8 cellular contexts compared by ENCODE assay signal in genomic region chr14:65412881-65413738, GRCh38. TPM values are rescaled to one million over a fixed set of nuclear protein-coding genes. Genes with fewer than 3 reads are reported as not detected.
DNase-seq lines count a peak whose midpoint lies in the region; ATAC-seq and TF ChIP-seq lines count a peak whose summit lies in the region.

No MANE protein-coding gene starts in this region.

- TF ChIP-seq RAD21 in neural cell (conservative IDR thresholded peaks at IDR 0.05) = no peak

- H3K4me3 ChIP-seq in fibroblast of pulmonary artery (replicated peaks; ENCODE audit: low read depth, low read length) (peak overlapping the region; percentile 86), neural cell (ENCODE audit: low read length) (peak overlapping the region; percentile 77)

- H3K27ac ChIP-seq in C4-2B (peak overlapping the region; percentile 85), neural cell (ENCODE audit: low read length) (peak overlapping the region; percentile 91)

- no peaks in the 10 kb centered on the region for H4K20me1 ChIP-seq in neural cell (ENCODE audit: insufficient read depth)

- H3K9me2 ChIP-seq in neural cell (ENCODE audit: insufficient read depth, low read length) = no peaks in the 10 kb centered on the region

- H3K27me3 ChIP-seq in neural cell (ENCODE audit: insufficient read depth, low read depth, low read length) = no peaks in the 10 kb centered on the region

- peaks cover 6% of the 10 kb centered on the region for H3F3A ChIP-seq in neural cell (ENCODE audit: insufficient read depth, low read length, poor library complexity, severe bottlenecking)

- ATAC-seq in GM19025 (IDR thresholded peaks at IDR 0.05; ENCODE audit: low read depth, unreplicated experiment) (peak; percentile 37), HG03196 (IDR thresholded peaks at IDR 0.05; ENCODE audit: unreplicated experiment) (peak; percentile 33)

- peaks cover 45% of the 10 kb centered on the region for H3K79me2 ChIP-seq in neural cell (replicated peaks; ENCODE audit: insufficient read depth, low read length)

- no peak for TF ChIP-seq EP300 in neural cell (conservative IDR thresholded peaks at IDR 0.05; ENCODE audit: poor library complexity, severe bottlenecking)

- no peaks in the 10 kb centered on the region for H3K36me3 ChIP-seq in neural cell (ENCODE audit: insufficient read depth, low read length)

- peak overlapping the region; percentile 23 for H2AFZ ChIP-seq in neural cell (ENCODE audit: low read depth, low read length)

- H3K4me2 ChIP-seq in neural cell (ENCODE audit: low read length) = peak overlapping the region; percentile 74

- DNase-seq in NOMO-1 treated with DMSO at 0.1 percent for 48 hours (lab: John Stamatoyannopoulos, UW; ENCODE audit: unreplicated experiment) (peak; percentile 35), fibroblast of pulmonary artery (ENCODE audit: low read depth) (peak; percentile 74), ureter (ENCODE audit: low spot score) (peak; percentile 70)
- DNase-seq in activated T-cell treated with anti-CD3 and anti-CD28 coated beads, Interleukin-2, amount 50 U/mL, for 48 hours = peak; percentile 60 to 79

- H3K9ac ChIP-seq in neural cell (ENCODE audit: low read length) = peak overlapping the region; percentile 89

- H3K9me3 ChIP-seq in neural cell (ENCODE audit: low read length) = no peaks in the 10 kb centered on the region

- TF ChIP-seq CTCF in C4-2B (conservative IDR thresholded peaks at IDR 0.05) = no peak
- TF ChIP-seq CTCF in fibroblast of pulmonary artery (IDR thresholded peaks at IDR 0.05; ENCODE audit: low read length, missing control alignments) = no peak
- no peak for TF ChIP-seq CTCF in neural cell (IDR thresholded peaks at IDR 0.05; ENCODE audit: poor library complexity, severe bottlenecking)

TF ChIP-seq in neural cell, 6 proteins besides CTCF, POLR2A, EP300 and RAD21:
- TF ChIP-seq POLR2AphosphoS5 (IDR thresholded peaks at IDR 0.05) (peak; percentile 33), REST (IDR thresholded peaks at IDR 0.05; ENCODE audit: borderline replicate concordance) (peak; percentile 0), MXI1 (conservative IDR thresholded peaks at IDR 0.05; ENCODE audit: poor library complexity, severe bottlenecking) (peak; percentile 10), SMC3 (conservative IDR thresholded peaks at IDR 0.05; ENCODE audit: poor library complexity) (peak; percentile 27), TAF1 (IDR thresholded peaks at IDR 0.05; ENCODE audit: low read depth) (no peak)

RNA-seq across cellular contexts. Expression of gene FUT8, which starts 0.6 kb away (rescaled TPM):
- 57.3 and 72.8 TPM in 2 replicates for polyA plus RNA-seq in neural cell
- polyA minus RNA-seq in neural cell = 132 and 143 TPM in 2 replicates
- 38.0 TPM for total RNA-seq in ureter

Comparison
In these comparisons a context has a peak if more than half of its experiments do, and no peak if none do; other contexts are left out.
1. Peak in every context shown above with its lines: DNase-seq, ATAC-seq, H3K4me3 ChIP-seq and H3K27ac ChIP-seq.